In the genomic region with DNA sequence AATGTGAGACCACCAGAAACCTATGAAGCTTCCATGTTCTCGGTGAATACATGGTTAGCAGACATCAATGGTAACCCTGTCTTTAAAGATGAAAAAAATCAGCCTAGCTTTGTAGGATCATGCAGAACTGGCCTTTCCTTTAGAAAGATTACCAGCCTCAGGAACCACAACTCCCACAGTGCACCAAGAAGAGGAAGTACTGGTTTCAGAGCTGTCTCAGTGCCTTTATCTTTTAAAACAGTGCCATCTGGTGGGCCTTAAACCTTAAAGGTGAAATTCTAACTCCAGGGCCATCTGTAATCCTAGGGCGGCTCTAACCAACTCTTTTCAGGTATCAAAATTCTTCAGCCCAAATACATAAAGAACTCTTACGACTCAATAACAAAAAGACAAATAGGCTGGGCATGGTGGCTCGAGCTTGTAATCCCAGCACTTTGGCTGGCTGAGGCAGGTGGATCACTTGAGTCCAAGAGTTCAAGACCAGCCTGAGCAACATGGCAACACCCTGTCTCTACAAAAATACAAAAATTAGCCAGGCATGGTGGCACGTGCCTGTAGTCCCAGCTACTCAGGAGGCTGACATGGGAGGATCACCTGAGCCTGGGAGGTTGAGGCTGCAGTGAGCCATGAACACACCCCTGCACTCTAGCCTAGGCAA, we compare ENCODE assay signal across 8 cellular contexts. TPM values are rescaled to one million over a fixed set of nuclear protein-coding genes. Genes with fewer than 3 reads are reported as not detected.
A peak's percentile ranks its signal among the peaks of the same experiment; 100 is the strongest.
DNase-seq lines count a peak whose midpoint lies in the region; ATAC-seq, FAIRE-seq and TF ChIP-seq lines count a peak whose summit lies in the region.

No MANE protein-coding gene starts in this region.

- WGBS in A549 (ENCODE audit: missing lambda C conversion rate) = 22% methylated on average over 5 of the region's 5 CpGs
- 27% methylated on average over 5 of the region's 5 CpGs for WGBS in liver

- TF ChIP-seq RAD21 in A549 (conservative IDR thresholded peaks at IDR 0.05 in 1 of 2, IDR thresholded peaks at IDR 0.05 in 1 of 2) (peak; percentile 96 to 98), liver (IDR thresholded peaks at IDR 0.05) (peak; percentile 94 to 97)

- no peak overlapping the region for H3K4me2 ChIP-seq in A549

- ATAC-seq in A549 (peak; percentile 96 to 97), HG02973 (IDR thresholded peaks at IDR 0.05; ENCODE audit: unreplicated experiment) (peak; percentile 56)

- H3K4me1 ChIP-seq in A549 (peaks cover 10% of the 10 kb centered on the region; the same call in 2 of the 3 replicates), liver (ENCODE audit: control insufficient read depth in 4 of 4, insufficient read depth in 4 of 4, low read length in 3 of 4) (peaks cover 4 to 18% (median 15%) of the 10 kb centered on the region in 4 donors)

- POLR2A ChIA-PET in A549 (lab: Yijun Ruan, JAX) = interaction anchor here (0.6 to 1.4 kb wide), 4 partner anchors 11 to 114 kb away, joined by 3 to 4 read pairs (median 3); no protein-coding TSS in a partner anchor

- no peak for TF ChIP-seq EP300 in A549 (IDR thresholded peaks at IDR 0.05)

- TF ChIP-seq CTCF in A549 (IDR thresholded peaks at IDR 0.05) = peak; percentile 93
- peak; percentile 31; the same call in 1 of the 2 replicates for TF ChIP-seq CTCF in GM12875 (IDR thresholded peaks at IDR 0.05; ENCODE audit: borderline replicate concordance, insufficient read depth, low read depth, low read length)
- peak; percentile 67 for TF ChIP-seq CTCF in liver (IDR thresholded peaks at IDR 0.05; ENCODE audit: low read depth, low read length, missing input control)

- DNase-seq in A549 (ENCODE audit: low read depth in 1 of 2, low spot score in 1 of 2) = peak; percentile 86 to 89
- DNase-seq in NCI-H2107 treated with DMSO at 0.1 percent for 48 hours (lab: John Stamatoyannopoulos, UW; ENCODE audit: unreplicated experiment) = peak; percentile 59
- peak; percentile 20 for DNase-seq in T-helper 9 cell
- DNase-seq in dedifferentiated amniotic fluid mesenchymal stem cell (ENCODE audit: extremely low spot score) = peak; percentile 88
- peak; percentile 31 for DNase-seq in stimulated activated naive CD4-positive, alpha-beta T cell treated with Interleukin-2 at 50 U/mL for 16 hours (lab: John Stamatoyannopoulos, UW)

- H3K36me3 ChIP-seq in liver (ENCODE audit: control insufficient read depth in 4 of 4, insufficient read depth in 3 of 4, low read depth in 1 of 4, low read length in 3 of 4) = no peaks in the 10 kb centered on the region

- H3K27me3 ChIP-seq in liver (ENCODE audit: control insufficient read depth in 4 of 4, insufficient read depth in 4 of 4, low read length in 3 of 4) = no peaks in the 10 kb centered on the region

- H3K27ac ChIP-seq in A549 (peak overlapping the region in 1 of 2 experiments; percentile 27; a peak in 1 of 6 replicates), liver (ENCODE audit: low read depth in 1 of 2, low read length in 2 of 2) (no peak overlapping the region)

- no peak overlapping the region for H3K4me3 ChIP-seq in A549
- no peak overlapping the region for H3K4me3 ChIP-seq in GM12875 (ENCODE audit: low read depth, low read length)
- H3K4me3 ChIP-seq in liver (ENCODE audit: low read depth in 1 of 3, low read length in 3 of 3) = no peak overlapping the region

- CTCF ChIA-PET in A549 (lab: Yijun Ruan, JAX) = interaction anchor here (0.6 to 8.3 kb wide), 76 partner anchors 8 to 697 kb away, joined by 3 to 214 read pairs (median 5); a partner anchor contains a TSS

- no peak for FAIRE-seq in A549 (lab: Jason Lieb, UNC)

- no peak for TF ChIP-seq POLR2A in A549 (IDR thresholded peaks at IDR 0.05; ENCODE audit: low read length)

- H3K9me3 ChIP-seq in A549 (no peaks in the 10 kb centered on the region), liver (ENCODE audit: control insufficient read depth in 4 of 4, low read length in 3 of 4) (no peaks in the 10 kb centered on the region)

- no peak overlapping the region for H3K9ac ChIP-seq in liver (ENCODE audit: low read depth in 1 of 2, low read length in 2 of 2)

TF ChIP-seq in A549, 52 proteins besides CTCF, POLR2A, EP300 and RAD21:
- TF ChIP-seq SMC3 (IDR thresholded peaks at IDR 0.05) (peak; percentile 95), CEBPB (IDR thresholded peaks at IDR 0.05) (no peak)

TF ChIP-seq in liver, 16 proteins besides CTCF, POLR2A, EP300 and RAD21:
- TF ChIP-seq YY1 (IDR thresholded peaks at IDR 0.05) = peak; percentile 14
- no peak for TF ChIP-seq JUND (IDR thresholded peaks at IDR 0.05)
- TF ChIP-seq HNF4A (conservative IDR thresholded peaks at IDR 0.05) = peak in 1 of 2 donors; percentile 15
- TF ChIP-seq FOXA1 (IDR thresholded peaks at IDR 0.05) = no peak
- no peak for TF ChIP-seq FOXA2 (IDR thresholded peaks at IDR 0.05)
- no peak for TF ChIP-seq RXRA (IDR thresholded peaks at IDR 0.05)
- peak in 1 of 2 donors; percentile 77 for TF ChIP-seq GABPA (IDR thresholded peaks at IDR 0.05 in 1 of 2, conservative IDR thresholded peaks at IDR 0.05 in 1 of 2)
- TF ChIP-seq NR2F2 (IDR thresholded peaks at IDR 0.05) = peak; percentile 43
- TF ChIP-seq, protein P1, sequence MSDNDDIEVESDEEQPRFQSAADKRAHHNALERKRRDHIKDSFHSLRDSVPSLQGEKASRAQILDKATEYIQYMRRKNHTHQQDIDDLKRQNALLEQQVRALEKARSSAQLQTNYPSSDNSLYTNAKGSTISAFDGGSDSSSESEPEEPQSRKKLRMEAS (IDR thresholded peaks at IDR 0.05) = no peak
- TF ChIP-seq, protein P2, sequence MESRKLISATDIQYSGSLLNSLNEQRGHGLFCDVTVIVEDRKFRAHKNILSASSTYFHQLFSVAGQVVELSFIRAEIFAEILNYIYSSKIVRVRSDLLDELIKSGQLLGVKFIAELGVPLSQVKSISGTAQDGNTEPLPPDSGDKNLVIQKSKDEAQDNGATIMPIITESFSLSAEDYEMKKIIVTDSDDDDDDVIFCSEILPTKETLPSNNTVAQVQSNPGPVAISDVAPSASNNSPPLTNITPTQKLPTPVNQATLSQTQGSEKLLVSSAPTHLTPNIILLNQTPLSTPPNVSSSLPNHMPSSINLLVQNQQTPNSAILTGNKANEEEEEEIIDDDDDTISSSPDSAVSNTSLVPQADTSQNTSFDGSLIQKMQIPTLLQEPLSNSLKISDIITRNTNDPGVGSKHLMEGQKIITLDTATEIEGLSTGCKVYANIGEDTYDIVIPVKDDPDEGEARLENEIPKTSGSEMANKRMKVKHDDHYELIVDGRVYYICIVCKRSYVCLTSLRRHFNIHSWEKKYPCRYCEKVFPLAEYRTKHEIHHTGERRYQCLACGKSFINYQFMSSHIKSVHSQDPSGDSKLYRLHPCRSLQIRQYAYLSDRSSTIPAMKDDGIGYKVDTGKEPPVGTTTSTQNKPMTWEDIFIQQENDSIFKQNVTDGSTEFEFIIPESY (IDR thresholded peaks at IDR 0.05) = peak; percentile 21
- no peak for TF ChIP-seq EGR1 (IDR thresholded peaks at IDR 0.05; ENCODE audit: low read depth in 2 of 2)

RNA-seq across cellular contexts. Expression of a gene that starts 5.4 kb away (rescaled TPM):
- polyA plus RNA-seq in A549 (2011; rRNA removed) = 20.0 and 22.3 TPM in 2 replicates
- 29.6 and 33.3 TPM in 2 replicates for polyA plus RNA-seq in A549 (2012; cell fraction: cytosol; rRNA removed)
- 55.7 and 61.1 TPM in 2 replicates for polyA plus RNA-seq in A549 (2012; cell fraction: nucleus; rRNA removed)
- polyA plus RNA-seq in A549 (2017; fragmentation: RNase III; extraction: RNeasy Plus Mini Kit Qiagen cat#74134 plus additional on column Dnase treatment) = 20.7 to 21.4 TPM (median 21.3 TPM) in 3 replicates
- polyA minus RNA-seq in A549 (2011; rRNA and poly(A)+ RNA removed) = 25.4 and 29.8 TPM in 2 replicates
- total RNA-seq in liver = 10 to 100 TPM; 12.9 to 14.4 TPM
- 10 to 100 TPM; 19.1 to 20.1 TPM for polyA plus RNA-seq in liver

RNA-seq across cellular contexts. Expression of a gene that starts 5.6 kb away (rescaled TPM):
- polyA plus RNA-seq in A549 (2011; rRNA removed) (11.2 and 11.9 TPM in 2 replicates), A549 (2017; fragmentation: RNase III; extraction: RNeasy Plus Mini Kit Qiagen cat#74134 plus additional on column Dnase treatment) (11.4 to 11.6 TPM (median 11.5 TPM) in 3 replicates), liver (1 to 10 TPM; 1.7 to 3.0 TPM)
- polyA plus RNA-seq in A549 (2012; cell fraction: cytosol; rRNA removed) = 5.4 and 6.3 TPM in 2 replicates
- 3.2 and 4.1 TPM in 2 replicates for polyA plus RNA-seq in A549 (2012; cell fraction: nucleus; rRNA removed)
- 17.4 and 20.3 TPM in 2 replicates for polyA minus RNA-seq in A549 (2011; rRNA and poly(A)+ RNA removed)
- 1 to 10 TPM; 4.4 to 4.9 TPM for total RNA-seq in liver

RNA-seq across cellular contexts. Expression of a gene that starts 54.2 kb away (rescaled TPM):
- polyA plus RNA-seq in A549 (2011; rRNA removed) (41.9 and 44.6 TPM in 2 replicates), A549 (2017; fragmentation: RNase III; extraction: RNeasy Plus Mini Kit Qiagen cat#74134 plus additional on column Dnase treatment) (48.2 to 51.9 TPM (median 48.3 TPM) in 3 replicates), liver (10 to 100 TPM; 17.0 to 20.2 TPM)
- polyA plus RNA-seq in A549 (2012; cell fraction: cytosol; rRNA removed) = 49.7 and 55.9 TPM in 2 replicates
- 114 and 125 TPM in 2 replicates for polyA plus RNA-seq in A549 (2012; cell fraction: nucleus; rRNA removed)
- polyA minus RNA-seq in A549 (2011; rRNA and poly(A)+ RNA removed) = 73.2 and 77.2 TPM in 2 replicates
- 10 to 100 TPM; 10.9 to 24.9 TPM for total RNA-seq in liver

Comparison
In these comparisons a context has a peak if more than half of its experiments do, and no peak if none do; other contexts are left out.
1. DNase-seq: peak in every context shown above with its lines; median percentile 88 in dedifferentiated amniotic fluid mesenchymal stem cell; 88 in A549; 59 in NCI-H2107 treated with DMSO at 0.1 percent for 48 hours; 31 in stimulated activated naive CD4-positive, alpha-beta T cell treated with Interleukin-2 at 50 U/mL for 16 hours; 20 in T-helper 9 cell.
2. CTCF ChIP-seq: peak in every context shown above with its lines; median percentile 93 in A549; 67 in liver; 31 in GM12875.